Comparison of ENCODE assay signal across 1 cellular context in the genomic region with DNA sequence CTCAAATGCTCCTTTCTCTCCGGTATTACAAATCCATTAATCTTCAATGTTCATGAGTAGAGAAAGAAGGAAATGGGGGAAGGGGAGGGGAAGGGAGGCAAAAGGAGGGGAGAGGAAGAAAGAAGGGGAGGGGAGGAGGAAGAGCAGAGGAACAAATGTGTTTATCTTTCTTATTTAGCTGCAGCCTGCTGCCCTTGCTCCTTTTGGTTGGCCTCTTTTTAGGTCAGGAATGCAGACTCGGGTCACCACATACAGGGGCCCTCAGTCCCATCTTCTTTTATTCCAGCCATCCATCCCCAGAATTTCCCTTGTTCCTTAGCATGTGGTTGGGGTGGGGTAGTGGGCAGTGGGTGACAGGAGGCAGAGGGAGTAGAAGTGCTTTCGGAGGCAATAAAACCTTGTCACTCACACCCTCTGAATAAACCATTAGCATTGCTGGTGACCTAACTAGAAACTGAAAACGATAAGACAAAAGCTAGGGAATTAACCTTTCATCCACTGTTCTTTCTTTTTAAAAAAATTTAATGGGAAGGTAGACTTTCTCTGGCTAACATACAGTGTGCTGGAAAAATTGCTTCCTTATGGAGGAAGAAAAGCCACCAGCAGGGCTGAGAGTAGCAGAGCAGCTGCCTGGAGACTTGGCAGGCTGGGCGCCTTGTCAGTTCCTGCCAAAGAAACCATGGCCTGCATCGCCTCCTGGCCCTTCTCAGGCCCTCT.
TF ChIP-seq lines count a peak whose summit lies in the region.

No MANE protein-coding gene starts in this region.

TF ChIP-seq in H1, 55 proteins besides CTCF, POLR2A, EP300 and RAD21:
- TF ChIP-seq, protein P1, sequence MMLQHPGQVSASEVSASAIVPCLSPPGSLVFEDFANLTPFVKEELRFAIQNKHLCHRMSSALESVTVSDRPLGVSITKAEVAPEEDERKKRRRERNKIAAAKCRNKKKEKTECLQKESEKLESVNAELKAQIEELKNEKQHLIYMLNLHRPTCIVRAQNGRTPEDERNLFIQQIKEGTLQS (IDR thresholded peaks at IDR 0.05; ENCODE audit: insufficient read depth, low read depth, low read length) = no peak
- TF ChIP-seq POLR2AphosphoS5 (IDR thresholded peaks at IDR 0.05; ENCODE audit: low read depth, low read length) (no peak), KDM4A (IDR thresholded peaks at IDR 0.05; ENCODE audit: low read depth, low read length, severe bottlenecking) (no peak), CBX8 (IDR thresholded peaks at IDR 0.05; ENCODE audit: borderline replicate concordance, low read depth, low read length) (no peak), NRF1 (IDR thresholded peaks at IDR 0.05; ENCODE audit: low read depth, low read length) (no peak), TEAD4 (IDR thresholded peaks at IDR 0.05; ENCODE audit: low read depth, low read length) (no peak), TCF12 (IDR thresholded peaks at IDR 0.05; ENCODE audit: low read depth, low read length) (no peak), NANOG (IDR thresholded peaks at IDR 0.05; ENCODE audit: insufficient read depth, low read depth, low read length, poor library complexity, severe bottlenecking) (no peak), EZH2 (IDR thresholded peaks at IDR 0.05; ENCODE audit: low read depth, low read length, severe bottlenecking) (no peak), CHD2 (IDR thresholded peaks at IDR 0.05; ENCODE audit: low read length) (no peak)
